26 cellular contexts compared by ENCODE assay signal in genomic region chr9:76516871-76517270, GRCh38. TPM values are rescaled to one million over a fixed set of nuclear protein-coding genes. Genes with fewer than 3 reads are reported as not detected.
DNase-seq lines count a peak whose midpoint lies in the region; ATAC-seq and TF ChIP-seq lines count a peak whose summit lies in the region.
"Had no signal": no experiment of that assay in that cellular context is flagged by ENCODE, and none has a peak within 500 bp of the region (broad histone marks: within the 10 kb centered on the region; RNA-seq: fewer than 3 reads in every experiment).

No MANE protein-coding gene starts in this region.

- no peaks in the 10 kb centered on the region for H3F3A ChIP-seq in Loucy (ENCODE audit: low read depth)

- no peak overlapping the region for H3K9ac ChIP-seq in Loucy (ENCODE audit: low read depth, low read length, poor library complexity, severe bottlenecking)

- H3K27ac Mint-ChIP-seq in activated T-helper 1 cell treated with anti-CD3 and anti-CD28 coated beads, Interleukin-12 subunit alpha, Interleukin-12 subunit beta, Interleukin-2, Interleukin-4 antibody, amounts not matched to agents 30 ng/mL and 10 ng/mL and 1 ng/mL, durations not matched to agents 14 hours and 24 hours and 36 hours: no peak overlapping the region
- H3K27ac Mint-ChIP-seq in Calu3 (ENCODE audit: unreplicated experiment): no peak overlapping the region
- H3K27ac Mint-ChIP-seq: activated B cell treated with CpG ODN at 0.5 μM for 24 hours; activated naive CD8-positive, alpha-beta T cell treated with anti-CD3 and anti-CD28 coated beads, Interleukin-2, amount 50 U/mL, for 24 hours; effector memory CD8-positive, alpha-beta T cell; memory B cell; stimulated activated naive CD8-positive, alpha-beta T cell treated with anti-CD3 and anti-CD28 coated beads, Interleukin-15, Interleukin-2, amounts not matched to agents 100 ng/mL and 50 ng/mL, for 24 hours had no signal

- peaks cover 13% of the 10 kb centered on the region for H3K4me1 Mint-ChIP-seq in activated T-helper 1 cell treated with anti-CD3 and anti-CD28 coated beads, Interleukin-12 subunit alpha, Interleukin-12 subunit beta, Interleukin-2, Interleukin-4 antibody, amounts not matched to agents 30 ng/mL and 10 ng/mL and 1 ng/mL, durations not matched to agents 14 hours and 24 hours and 36 hours (ENCODE audit: low read depth)
- H3K4me1 Mint-ChIP-seq in Calu3 (ENCODE audit: low read depth, unreplicated experiment): peaks cover 24% of the 10 kb centered on the region
- H3K4me1 Mint-ChIP-seq: memory B cell had no signal

- peaks cover 5% of the 10 kb centered on the region for H3K27me3 Mint-ChIP-seq in activated T-helper 1 cell treated with anti-CD3 and anti-CD28 coated beads, Interleukin-12 subunit alpha, Interleukin-12 subunit beta, Interleukin-2, Interleukin-4 antibody, amounts not matched to agents 30 ng/mL and 10 ng/mL and 1 ng/mL, durations not matched to agents 14 hours and 24 hours and 36 hours (ENCODE audit: insufficient read depth)
- H3K27me3 Mint-ChIP-seq in Calu3 (ENCODE audit: unreplicated experiment): no peaks in the 10 kb centered on the region
- H3K27me3 Mint-ChIP-seq: activated naive CD8-positive, alpha-beta T cell treated with anti-CD3 and anti-CD28 coated beads, Interleukin-2, amount 50 U/mL, for 24 hours; central memory CD8-positive, alpha-beta T cell; effector memory CD8-positive, alpha-beta T cell; stimulated activated naive CD8-positive, alpha-beta T cell treated with anti-CD3 and anti-CD28 coated beads, Interleukin-15, Interleukin-2, amounts not matched to agents 100 ng/mL and 50 ng/mL, for 24 hours had no signal

- H3K9me3 Mint-ChIP-seq in activated T-helper 1 cell treated with anti-CD3 and anti-CD28 coated beads, Interleukin-12 subunit alpha, Interleukin-12 subunit beta, Interleukin-2, Interleukin-4 antibody, amounts not matched to agents 30 ng/mL and 10 ng/mL and 1 ng/mL, durations not matched to agents 14 hours and 24 hours and 36 hours: peaks cover 7% of the 10 kb centered on the region
- no peaks in the 10 kb centered on the region for H3K9me3 Mint-ChIP-seq in Calu3 (ENCODE audit: low read depth, unreplicated experiment)
- H3K9me3 Mint-ChIP-seq: central memory CD8-positive, alpha-beta T cell; effector memory CD8-positive, alpha-beta T cell had no signal

- DNase-seq in CD1c-positive myeloid dendritic cell (ENCODE audit: extremely low spot score): peak; percentile 15
- DNase-seq in NCI-H187 treated with DMSO at 0.1 percent for 48 hours (lab: John Stamatoyannopoulos, UW): no peak
- DNase-seq in activated T-helper 1 cell treated with anti-CD3 and anti-CD28 coated beads, Interleukin-12 subunit alpha, Interleukin-12 subunit beta, Interleukin-2, Interleukin-4 antibody, amounts not matched to agents 30 ng/mL and 10 ng/mL and 1 ng/mL, durations not matched to agents 14 hours and 24 hours and 36 hours (ENCODE audit: low spot score): no peak
- no peak for DNase-seq in amygdala (lab: John Stamatoyannopoulos, UW)
- no peak for DNase-seq in Calu3
- DNase-seq: activated B cell treated with CpG ODN at 0.5 μM for 24 hours; activated CD4-positive, alpha-beta T cell treated with anti-CD3 and anti-CD28 coated beads, Interleukin-2, amount 50 U/mL, for 4 hours; activated naive CD4-positive, alpha-beta T cell; activated naive CD8-positive, alpha-beta T cell treated with anti-CD3 and anti-CD28 coated beads, Interleukin-2, amount 50 U/mL, for 24 hours; activated T-cell treated with anti-CD3 and anti-CD28 coated beads, Interleukin-2, amount 50 U/mL, for 48 hours; HCEC 1CT; NCI-H1092 treated with DMSO at 0.1 percent for 48 hours; NCI-H1694 treated with DMSO at 0.1 percent for 48 hours; nephron progenitor cell; OCI-M1; retina; small intestine; T-helper 1 cell had no signal

- peak overlapping the region; percentile 21 for H3K4me2 ChIP-seq in Loucy (ENCODE audit: low read depth, low read length, poor library complexity, severe bottlenecking)

- no peaks in the 10 kb centered on the region for H3K9me2 ChIP-seq in Loucy (replicated peaks; ENCODE audit: low read depth, low read length)

- intact Hi-C loops in activated T-helper 1 cell treated with anti-CD3 and anti-CD28 coated beads, Interleukin-12 subunit alpha, Interleukin-12 subunit beta, Interleukin-2, Interleukin-4 antibody, amounts not matched to agents 30 ng/mL and 10 ng/mL and 1 ng/mL, durations not matched to agents 14 hours and 24 hours and 36 hours (cut with micrococcal nuclease): no loop called here
- intact Hi-C loops in Calu3 (cut with micrococcal nuclease; ENCODE audit: unreplicated experiment): no loop called here

- no peak overlapping the region for H3K4me3 Mint-ChIP-seq in activated T-helper 1 cell treated with anti-CD3 and anti-CD28 coated beads, Interleukin-12 subunit alpha, Interleukin-12 subunit beta, Interleukin-2, Interleukin-4 antibody, amounts not matched to agents 30 ng/mL and 10 ng/mL and 1 ng/mL, durations not matched to agents 14 hours and 24 hours and 36 hours
- no peak overlapping the region for H3K4me3 Mint-ChIP-seq in Calu3 (ENCODE audit: low read depth, unreplicated experiment)
- H3K4me3 Mint-ChIP-seq: activated B cell treated with CpG ODN at 0.5 μM for 24 hours; activated naive CD8-positive, alpha-beta T cell treated with anti-CD3 and anti-CD28 coated beads, Interleukin-2, amount 50 U/mL, for 24 hours; central memory CD8-positive, alpha-beta T cell; effector memory CD8-positive, alpha-beta T cell; memory B cell; nephron progenitor cell; stimulated activated naive CD8-positive, alpha-beta T cell treated with anti-CD3 and anti-CD28 coated beads, Interleukin-15, Interleukin-2, amounts not matched to agents 100 ng/mL and 50 ng/mL, for 24 hours had no signal

- CTCF ChIA-PET in Calu3 (lab: Charles Lee): no interaction called here

- H3K9me3 ChIP-seq in Loucy (ENCODE audit: insufficient read depth, low read depth, low read length): peaks cover 6% of the 10 kb centered on the region; the same call in 1 of the 2 replicates
- H3K9me3 ChIP-seq: testis had no signal

- TF ChIP-seq CTCF in Loucy (conservative IDR thresholded peaks at IDR 0.05; ENCODE audit: low read length): no peak
- TF ChIP-seq CTCF in Calu3 (IDR thresholded peaks at IDR 0.05; ENCODE audit: unreplicated experiment): no peak

- peaks cover 2% of the 10 kb centered on the region for H3K36me3 Mint-ChIP-seq in activated T-helper 1 cell treated with anti-CD3 and anti-CD28 coated beads, Interleukin-12 subunit alpha, Interleukin-12 subunit beta, Interleukin-2, Interleukin-4 antibody, amounts not matched to agents 30 ng/mL and 10 ng/mL and 1 ng/mL, durations not matched to agents 14 hours and 24 hours and 36 hours (ENCODE audit: low read depth)
- no peaks in the 10 kb centered on the region for H3K36me3 Mint-ChIP-seq in Calu3 (ENCODE audit: insufficient read depth, unreplicated experiment)
- H3K36me3 Mint-ChIP-seq: memory B cell had no signal

- H2AFZ ChIP-seq in Loucy (ENCODE audit: low read length): no peak overlapping the region

- H3K4me1 ChIP-seq in Loucy (ENCODE audit: insufficient read depth, low read length, poor library complexity, severe bottlenecking): peaks cover 21% of the 10 kb centered on the region
- H3K4me1 ChIP-seq: testis had no signal

- H3K4me3 ChIP-seq in Loucy (ENCODE audit: low read length, poor library complexity, severe bottlenecking): no peak overlapping the region
- H3K4me3 ChIP-seq: testis had no signal

- H3K36me3 ChIP-seq in Loucy (ENCODE audit: insufficient read depth, low read length): no peaks in the 10 kb centered on the region

- H4K20me1 ChIP-seq in Loucy (ENCODE audit: insufficient read depth, low read length, poor library complexity, severe bottlenecking): no peaks in the 10 kb centered on the region

- ATAC-seq in GM18870 (IDR thresholded peaks at IDR 0.05; ENCODE audit: unreplicated experiment) (peak; percentile 45), HG03025 (IDR thresholded peaks at IDR 0.05; ENCODE audit: low FRiP score, unreplicated experiment) (peak; percentile 53)
- ATAC-seq: activated naive CD8-positive, alpha-beta T cell treated with anti-CD3 and anti-CD28 coated beads, Interleukin-2, amount 50 U/mL, for 24 hours had no signal

- no TSS peak for BruUV-seq in Calu3 (replicated peaks; lab: Mats Ljungman, UMichigan)

- no peaks in the 10 kb centered on the region for H3K79me2 ChIP-seq in Loucy (ENCODE audit: insufficient read depth, low read length)

- no peaks in the 10 kb centered on the region for H3K27me3 ChIP-seq in Loucy (ENCODE audit: insufficient read depth, low read length, poor library complexity, severe bottlenecking)
- H3K27me3 ChIP-seq: testis had no signal

RNA-seq across cellular contexts. Expression of gene GCNT1, which starts 57.9 kb away (rescaled TPM):
- 11.6 and 13.1 TPM in 2 replicates for total RNA-seq in activated T-helper 1 cell treated with anti-CD3 and anti-CD28 coated beads, Interleukin-12 subunit alpha, Interleukin-12 subunit beta, Interleukin-2, Interleukin-4 antibody, amounts not matched to agents 30 ng/mL and 10 ng/mL and 1 ng/mL, durations not matched to agents 14 hours and 24 hours and 36 hours
- total RNA-seq in Calu3 (2022): 5.0 and 7.9 TPM in 2 replicates
